8 cellular contexts compared by ENCODE assay signal in the genomic region with DNA sequence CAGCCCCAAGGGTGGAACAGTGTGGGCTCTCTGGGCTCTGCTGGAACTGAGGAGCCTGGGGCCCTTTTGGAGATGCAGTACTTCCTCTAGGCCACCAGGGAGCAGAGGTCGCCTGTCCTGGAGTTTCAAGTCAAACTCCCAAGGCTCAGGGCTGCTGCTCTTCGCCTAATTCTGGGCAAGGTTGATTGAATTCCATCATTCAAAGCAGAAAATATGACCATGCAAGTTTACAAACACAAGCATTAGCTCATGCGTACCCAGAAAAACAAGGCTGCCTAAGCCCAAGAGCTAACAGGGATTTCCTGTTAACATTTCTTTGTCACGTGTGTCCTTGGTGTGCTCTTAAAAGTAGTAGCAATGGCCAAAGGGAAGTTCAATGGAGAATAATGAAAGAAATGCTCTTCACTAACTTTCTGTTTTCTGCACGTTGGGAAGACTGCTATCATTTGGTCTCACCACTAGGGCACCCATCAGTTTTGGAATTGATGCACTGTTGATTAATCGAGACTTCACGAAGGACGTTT. TPM values are rescaled to one million over a fixed set of nuclear protein-coding genes. Genes with fewer than 3 reads are reported as not detected.
DNase-seq lines count a peak whose midpoint lies in the region; ATAC-seq and TF ChIP-seq lines count a peak whose summit lies in the region.

No MANE protein-coding gene starts in this region.

- DNase-seq in Calu3 (peak; percentile 49), Peyer's patch (peak in 2 of 3 donors; percentile 42 to 80), foreskin keratinocyte (peak; percentile 9 to 45), osteocyte (ENCODE audit: extremely low spot score, unreplicated experiment) (no peak), vagina (ENCODE audit: extremely low spot score in 2 of 2) (no peak)

- H3K4me1 ChIP-seq in Peyer's patch (peaks cover 0 to 12% (median 0%) of the 10 kb centered on the region in 4 donors), foreskin keratinocyte (no peaks in the 10 kb centered on the region), vagina (peaks cover 6% of the 10 kb centered on the region)

- H3K27me3 ChIP-seq in Peyer's patch (no peaks in the 10 kb centered on the region), foreskin keratinocyte (peaks cover 29% of the 10 kb centered on the region), vagina (no peaks in the 10 kb centered on the region)

- H3K27ac ChIP-seq in Peyer's patch, result peak overlapping the region in 1 of 4 donors; percentile 52
- H3K27ac ChIP-seq in foreskin keratinocyte, result no peak overlapping the region
- no peak overlapping the region for H3K27ac ChIP-seq in vagina

- peak; percentile 76 for ATAC-seq in GM19397 (IDR thresholded peaks at IDR 0.05; ENCODE audit: unreplicated experiment)
- ATAC-seq in HG03520 (IDR thresholded peaks at IDR 0.05; ENCODE audit: unreplicated experiment), result peak; percentile 82
- peak; percentile 80 for ATAC-seq in activated T-helper 17 cell treated with anti-CD3 and anti-CD28 coated beads, Interleukin-2, amount 50 U/mL, for 72 hours (replicated peaks)
- peak; percentile 82 for ATAC-seq in foreskin keratinocyte

- H3K4me3 ChIP-seq in Peyer's patch, result no peak overlapping the region
- H3K4me3 ChIP-seq in vagina, result no peak overlapping the region

- peak; percentile 67 for TF ChIP-seq CTCF in Calu3 (IDR thresholded peaks at IDR 0.05; ENCODE audit: unreplicated experiment)
- peak; percentile 67 to 86 (median 82) for TF ChIP-seq CTCF in Peyer's patch (IDR thresholded peaks at IDR 0.05)
- peak; percentile 80 for TF ChIP-seq CTCF in foreskin keratinocyte (conservative IDR thresholded peaks at IDR 0.05)
- peak; percentile 83 for TF ChIP-seq CTCF in osteocyte (IDR thresholded peaks at IDR 0.05)
- TF ChIP-seq CTCF in vagina (IDR thresholded peaks at IDR 0.05), result peak; percentile 47 to 76 (median 56)

- H3K9me3 Mint-ChIP-seq in Calu3 (ENCODE audit: low read depth, unreplicated experiment), result no peaks in the 10 kb centered on the region
- no peaks in the 10 kb centered on the region for H3K9me3 Mint-ChIP-seq in activated T-helper 17 cell treated with anti-CD3 and anti-CD28 coated beads, Interleukin-2, amount 50 U/mL, for 72 hours
- no peaks in the 10 kb centered on the region for H3K9me3 Mint-ChIP-seq in osteocyte (ENCODE audit: unreplicated experiment)

- CTCF ChIA-PET in Calu3 (lab: Charles Lee), result no interaction called here

- no peaks in the 10 kb centered on the region for H3K36me3 Mint-ChIP-seq in Calu3 (ENCODE audit: insufficient read depth, unreplicated experiment)
- H3K36me3 Mint-ChIP-seq in activated T-helper 17 cell treated with anti-CD3 and anti-CD28 coated beads, Interleukin-2, amount 50 U/mL, for 72 hours (ENCODE audit: low read depth), result no peaks in the 10 kb centered on the region
- no peaks in the 10 kb centered on the region for H3K36me3 Mint-ChIP-seq in osteocyte (ENCODE audit: unreplicated experiment)

- no TSS peak for BruUV-seq in Calu3 (replicated peaks; lab: Mats Ljungman, UMichigan)

- H3K27me3 Mint-ChIP-seq in Calu3 (ENCODE audit: unreplicated experiment) (peaks cover 42% of the 10 kb centered on the region), osteocyte (ENCODE audit: unreplicated experiment) (no peaks in the 10 kb centered on the region)
- peaks cover 3% of the 10 kb centered on the region for H3K27me3 Mint-ChIP-seq in activated T-helper 17 cell treated with anti-CD3 and anti-CD28 coated beads, Interleukin-2, amount 50 U/mL, for 72 hours

- no peak overlapping the region for H3K4me3 Mint-ChIP-seq in Calu3 (ENCODE audit: low read depth, unreplicated experiment)
- no peak overlapping the region for H3K4me3 Mint-ChIP-seq in activated T-helper 17 cell treated with anti-CD3 and anti-CD28 coated beads, Interleukin-2, amount 50 U/mL, for 72 hours
- no peak overlapping the region for H3K4me3 Mint-ChIP-seq in osteocyte (ENCODE audit: unreplicated experiment)

- H3K36me3 ChIP-seq in Peyer's patch (no peaks in the 10 kb centered on the region), vagina (no peaks in the 10 kb centered on the region)

- H3K27ac Mint-ChIP-seq in Calu3 (ENCODE audit: unreplicated experiment) (no peak overlapping the region), osteocyte (ENCODE audit: unreplicated experiment) (peak overlapping the region; percentile 56)
- no peak overlapping the region for H3K27ac Mint-ChIP-seq in activated T-helper 17 cell treated with anti-CD3 and anti-CD28 coated beads, Interleukin-2, amount 50 U/mL, for 72 hours

- TF ChIP-seq POLR2A in Peyer's patch (IDR thresholded peaks at IDR 0.05) (no peak), vagina (IDR thresholded peaks at IDR 0.05) (no peak)

- H3K9me3 ChIP-seq in Peyer's patch (no peaks in the 10 kb centered on the region), vagina (no peaks in the 10 kb centered on the region)

- H3K4me1 Mint-ChIP-seq in Calu3 (ENCODE audit: low read depth, unreplicated experiment) (no peaks in the 10 kb centered on the region), osteocyte (ENCODE audit: unreplicated experiment) (peaks cover 63% of the 10 kb centered on the region)
- no peaks in the 10 kb centered on the region for H3K4me1 Mint-ChIP-seq in activated T-helper 17 cell treated with anti-CD3 and anti-CD28 coated beads, Interleukin-2, amount 50 U/mL, for 72 hours

- intact Hi-C loops in Calu3 (cut with micrococcal nuclease; ENCODE audit: unreplicated experiment) (loop anchor here (1.0 kb wide), 1 partner anchor 211 kb away; no protein-coding TSS in a partner anchor), vagina (cut with DNase I) (loop anchor here (5.0 kb wide), 1 partner anchor 214 kb away; no protein-coding TSS in a partner anchor)

RNA-seq across cellular contexts. Expression of gene LDB3, which starts 20.1 kb away (rescaled TPM):
- total RNA-seq in Calu3 (2022), result not detected in 2 replicates
- total RNA-seq in Peyer's patch, result 1 to 10 TPM; 1.3 to 9.1 (median 2.3) TPM
- under 1 TPM in 1 of 2 donors, not detected in 1; 0.11 TPM for total RNA-seq in activated T-helper 17 cell treated with anti-CD3 and anti-CD28 coated beads, Interleukin-2, amount 50 U/mL, for 72 hours
- not detected in 2 replicates for total RNA-seq in foreskin keratinocyte
- polyA plus RNA-seq in foreskin keratinocyte, result not detected in 2 replicates
- 0.37 and 0.46 TPM in 2 replicates for total RNA-seq in osteocyte
- 4.7 TPM for total RNA-seq in vagina

RNA-seq across cellular contexts. Expression of gene OPN4, which starts 34.1 kb away (rescaled TPM):
- total RNA-seq in Calu3 (2022), result not detected in 2 replicates
- total RNA-seq in Peyer's patch, result not detected
- total RNA-seq in activated T-helper 17 cell treated with anti-CD3 and anti-CD28 coated beads, Interleukin-2, amount 50 U/mL, for 72 hours, result not detected
- total RNA-seq in foreskin keratinocyte, result not detected in 2 replicates
- not detected in 2 replicates for polyA plus RNA-seq in foreskin keratinocyte
- total RNA-seq in osteocyte, result not detected in 2 replicates
- total RNA-seq in vagina, result not detected

Comparison
In these comparisons a context has a peak if more than half of its experiments do, and no peak if none do; other contexts are left out.
1. DNase-seq: peak in Calu3 (single experiment), Peyer's patch (2 of 3) and foreskin keratinocyte (2 of 2); none in osteocyte (single experiment) and vagina (0 of 2).
2. Peak in every context shown above with its lines, with median percentiles within 50 percentile points of each other: CTCF ChIP-seq and ATAC-seq.